In genomic region chr19:7506385-7507328, GRCh38 we compare ENCODE assay signal across 8 cellular contexts. TPM values are rescaled to one million over a fixed set of nuclear protein-coding genes. Genes with fewer than 3 reads are reported as not detected.
DNase-seq lines count a peak whose midpoint lies in the region; ATAC-seq and TF ChIP-seq lines count a peak whose summit lies in the region.

No MANE protein-coding gene starts in this region.

- intact Hi-C loops in body of pancreas (cut with DNase I): no loop called here

- whole genome bisulfite sequencing in body of pancreas, 2 donors: 36 to 41% methylated on average over 16 to 20 of the region's 20 CpGs

- peak; percentile 86 for DNase-seq in DMS 273 (lab: John Stamatoyannopoulos, UW; ENCODE audit: unreplicated experiment)
- peak; percentile 88 for DNase-seq in Karpas-422
- peak; percentile 84 for DNase-seq in RWPE1 (ENCODE audit: low spot score)
- peak; percentile 89 to 97 (median 93) for DNase-seq in body of pancreas
- DNase-seq in stimulated activated CD4-positive, alpha-beta T cell treated with anti-CD3 and anti-CD28 coated beads, Interleukin-4, amount 100 ng/mL, for 1 hour: peak; percentile 50
- no peak for DNase-seq in COR-L47 (lab: John Stamatoyannopoulos, UW)

- peak; percentile 91 for ATAC-seq in body of pancreas
- no peak for ATAC-seq in HG02870 (IDR thresholded peaks at IDR 0.05; ENCODE audit: unreplicated experiment)

- H3K4me3 ChIP-seq in Karpas-422 (ENCODE audit: low read length) (no peak overlapping the region), body of pancreas (no peak overlapping the region), iPS-18c (ENCODE audit: insufficient read depth, low read depth, low read length) (peak overlapping the region; percentile 31; the same call in 1 of the 2 replicates)

- TF ChIP-seq POLR2A in body of pancreas (IDR thresholded peaks at IDR 0.05): no peak

- CTCF ChIA-PET in RWPE1 (lab: Yijun Ruan, JAX): no interaction called here

- H3K27ac ChIP-seq in Karpas-422 (ENCODE audit: low read length) (no peak overlapping the region), RWPE1 (peak overlapping the region; percentile 71), body of pancreas (no peak overlapping the region)

- H3K36me3 ChIP-seq in Karpas-422 (ENCODE audit: insufficient read depth, low read length) (no peaks in the 10 kb centered on the region), body of pancreas (replicated peaks in 1 of 2; ENCODE audit: insufficient read depth in 1 of 2, low read depth in 2 of 2) (no peaks in the 10 kb centered on the region)

- POLR2A ChIA-PET in RWPE1 (lab: Yijun Ruan, JAX; ENCODE audit: low non-redundant PET): interaction anchor here (0.8 to 1.0 kb wide), 2 partner anchors 12 to 17 kb away, joined by 3 read pairs; no protein-coding TSS in a partner anchor

- no peaks in the 10 kb centered on the region for H4K20me1 ChIP-seq in Karpas-422 (ENCODE audit: insufficient read depth, low read depth, low read length)

- no peaks in the 10 kb centered on the region for H3K4me1 ChIP-seq in Karpas-422 (ENCODE audit: low read length)
- peaks cover 10% of the 10 kb centered on the region for H3K4me1 ChIP-seq in body of pancreas

- no peaks in the 10 kb centered on the region for H3K79me2 ChIP-seq in Karpas-422 (ENCODE audit: low read length)

- no peak overlapping the region for H2AFZ ChIP-seq in Karpas-422 (ENCODE audit: low read length)

- H3K9me3 ChIP-seq in Karpas-422 (ENCODE audit: low read length) (no peaks in the 10 kb centered on the region), body of pancreas (no peaks in the 10 kb centered on the region), iPS-18c (ENCODE audit: control insufficient read depth, insufficient read depth, low read length) (peaks cover 2% of the 10 kb centered on the region)

- H3K4me2 ChIP-seq in Karpas-422 (ENCODE audit: low read depth, low read length, poor library complexity, severe bottlenecking): no peak overlapping the region

- H3K9ac ChIP-seq in Karpas-422 (ENCODE audit: low read length): no peak overlapping the region

- H3K27me3 ChIP-seq in Karpas-422 (ENCODE audit: low read length): no peaks in the 10 kb centered on the region
- H3K27me3 ChIP-seq in body of pancreas: no peaks in the 10 kb centered on the region

- H3K9me2 ChIP-seq in Karpas-422 (replicated peaks; ENCODE audit: insufficient read depth, low read length): no peaks in the 10 kb centered on the region

- TF ChIP-seq CTCF in RWPE1 (conservative IDR thresholded peaks at IDR 0.05; ENCODE audit: low read depth) (no peak), body of pancreas (IDR thresholded peaks at IDR 0.05) (no peak)

RNA-seq across cellular contexts. Expression of gene ZNF358, which starts 9.2 kb away (rescaled TPM):
- total RNA-seq in Karpas-422 (2014; rRNA removed; shearing (Covaris generic); ENCODE audit: low replicate concordance): not detected in 2 replicates
- 10 to 100 TPM; 40.2 to 93.6 TPM for total RNA-seq in body of pancreas

RNA-seq across cellular contexts. Expression of gene MCOLN1, which starts 15.8 kb away (rescaled TPM):
- total RNA-seq in Karpas-422 (2014; rRNA removed; shearing (Covaris generic); ENCODE audit: low replicate concordance): 1.9 and 3.9 TPM in 2 replicates
- total RNA-seq in body of pancreas: 10 to 100 TPM; 10.6 to 11.9 TPM

RNA-seq across cellular contexts. Expression of gene PEX11G, which starts 17.8 kb away (rescaled TPM):
- 1.0 and 1.8 TPM in 2 replicates for total RNA-seq in Karpas-422 (2014; rRNA removed; shearing (Covaris generic); ENCODE audit: low replicate concordance)
- 1 to 10 TPM; 3.9 to 7.6 TPM for total RNA-seq in body of pancreas

RNA-seq across cellular contexts. Expression of gene PNPLA6, which starts 28.9 kb away (rescaled TPM):
- 65.8 and 121 TPM in 2 replicates for total RNA-seq in Karpas-422 (2014; rRNA removed; shearing (Covaris generic); ENCODE audit: low replicate concordance)
- total RNA-seq in body of pancreas: 10 to 100 TPM; 43.8 to 52.1 TPM

Comparison
In these comparisons a context has a peak if more than half of its experiments do, and no peak if none do; other contexts are left out.
1. RNA of gene ZNF358, which starts 9.2 kb away (total RNA-seq): 40.2 to 93.6 TPM in body of pancreas; not detected in Karpas-422; every median in the first group is over 10 times any median in the second.